ENCODE assay signal across 30 cellular contexts in genomic region chr11:68938816-68939582, GRCh38. TPM values are rescaled to one million over a fixed set of nuclear protein-coding genes. Genes with fewer than 3 reads are reported as not detected.
DNase-seq lines count a peak whose midpoint lies in the region; ATAC-seq and TF ChIP-seq lines count a peak whose summit lies in the region.
"Had no signal": no experiment of that assay in that cellular context is flagged by ENCODE, and none has a peak within 500 bp of the region (broad histone marks: within the 10 kb centered on the region; RNA-seq: fewer than 3 reads in every experiment).

No MANE protein-coding gene starts in this region.

- H3K27ac ChIP-seq in spleen, result no peak overlapping the region

- peaks cover 0 to 83% (median 63%) of the 10 kb centered on the region in 6 donors for H3K36me3 ChIP-seq in spleen

- H3K9me3 Mint-ChIP-seq in activated CD8-positive, alpha-beta memory T cell treated with anti-CD3 and anti-CD28 coated beads, Interleukin-2, amount 10 ng/mL, durations not matched to agents 7 days and 5 days (ENCODE audit: low read depth), result no peaks in the 10 kb centered on the region
- H3K9me3 Mint-ChIP-seq in type B pancreatic cell, result no peaks in the 10 kb centered on the region
- H3K9me3 Mint-ChIP-seq: activated naive CD4-positive, alpha-beta T cell treated with anti-CD3 and anti-CD28 coated beads, Interleukin-2, amount 50 U/mL, for 24 hours; CD8-positive, alpha-beta memory T cell; stimulated activated memory B cell treated with anti-CD40 and anti-IgM and Interleukin-4, amounts not matched to agents 10 μg/mL and 1 μg/mL and 100 μg/mL, for 72 hours had no signal

- no peak overlapping the region for H3K4me3 ChIP-seq in spleen
- H3K4me3 ChIP-seq: smooth muscle cell had no signal

- ATAC-seq in activated CD8-positive, alpha-beta memory T cell treated with anti-CD3 and anti-CD28 coated beads, Interleukin-2, amount 10 ng/mL, durations not matched to agents 7 days and 5 days, result no peak
- no peak for ATAC-seq in GM19328 (IDR thresholded peaks at IDR 0.05; ENCODE audit: unreplicated experiment)
- ATAC-seq in GM19455 (IDR thresholded peaks at IDR 0.05; ENCODE audit: unreplicated experiment), result no peak
- ATAC-seq: activated CD4-positive, alpha-beta T cell treated with anti-CD3 and anti-CD28 coated beads for 36 hours; stimulated activated memory B cell treated with anti-CD40 and anti-IgM and Interleukin-4, amounts not matched to agents 10 μg/mL and 1 μg/mL and 100 μg/mL, for 72 hours had no signal

- intact Hi-C loops in spleen (cut with DNase I; ENCODE audit: low total_unique reads), result no loop called here

- 83 to 94% (median 85%) methylated on average over 13 to 17 of the region's 17 CpGs for WGBS in spleen, 5 donors

- no peaks in the 10 kb centered on the region for H3K27me3 Mint-ChIP-seq in activated CD8-positive, alpha-beta memory T cell treated with anti-CD3 and anti-CD28 coated beads, Interleukin-2, amount 10 ng/mL, durations not matched to agents 7 days and 5 days
- no peaks in the 10 kb centered on the region for H3K27me3 Mint-ChIP-seq in type B pancreatic cell
- H3K27me3 Mint-ChIP-seq: activated CD4-positive, alpha-beta T cell treated with anti-CD3 and anti-CD28 coated beads for 36 hours; activated naive CD4-positive, alpha-beta T cell treated with anti-CD3 and anti-CD28 coated beads, Interleukin-2, amount 50 U/mL, for 24 hours; CD8-positive, alpha-beta memory T cell; stimulated activated memory B cell treated with anti-CD40 and anti-IgM and Interleukin-4, amounts not matched to agents 10 μg/mL and 1 μg/mL and 100 μg/mL, for 72 hours had no signal

- TF ChIP-seq CTCF in spleen (IDR thresholded peaks at IDR 0.05 in 8 of 11, conservative IDR thresholded peaks at IDR 0.05 in 3 of 11) (no peak), type B pancreatic cell (conservative IDR thresholded peaks at IDR 0.05) (no peak)

- H3K36me3 Mint-ChIP-seq in activated CD8-positive, alpha-beta memory T cell treated with anti-CD3 and anti-CD28 coated beads, Interleukin-2, amount 10 ng/mL, durations not matched to agents 7 days and 5 days, result peaks cover 7% of the 10 kb centered on the region
- peaks cover 3% of the 10 kb centered on the region for H3K36me3 Mint-ChIP-seq in type B pancreatic cell

- H3K4me1 ChIP-seq in spleen, result no peaks in the 10 kb centered on the region

- H3K27me3 ChIP-seq in spleen (replicated peaks in 1 of 7), result no peaks in the 10 kb centered on the region

- CTCF ChIA-PET in activated CD8-positive, alpha-beta memory T cell treated with anti-CD3 and anti-CD28 coated beads, Interleukin-2, amount 10 ng/mL, durations not matched to agents 7 days and 5 days (lab: Charles Lee), result interaction anchor here (1.7 kb wide), 1 partner anchor 13 kb away, joined by 4 read pairs; no protein-coding TSS in a partner anchor

- no peak for TF ChIP-seq POLR2A in spleen (IDR thresholded peaks at IDR 0.05)

- peak overlapping the region; percentile 32 for H3K27ac Mint-ChIP-seq in activated CD8-positive, alpha-beta memory T cell treated with anti-CD3 and anti-CD28 coated beads, Interleukin-2, amount 10 ng/mL, durations not matched to agents 7 days and 5 days
- H3K27ac Mint-ChIP-seq in type B pancreatic cell, result no peak overlapping the region
- H3K27ac Mint-ChIP-seq: activated CD4-positive, alpha-beta T cell treated with anti-CD3 and anti-CD28 coated beads for 36 hours; activated naive CD4-positive, alpha-beta T cell treated with anti-CD3 and anti-CD28 coated beads, Interleukin-2, amount 50 U/mL, for 24 hours; stimulated activated memory B cell treated with anti-CD40 and anti-IgM and Interleukin-4, amounts not matched to agents 10 μg/mL and 1 μg/mL and 100 μg/mL, for 72 hours had no signal

- no peak for DNase-seq in activated CD8-positive, alpha-beta memory T cell treated with anti-CD3 and anti-CD28 coated beads, Interleukin-2, amount 10 ng/mL, durations not matched to agents 7 days and 5 days
- no peak for DNase-seq in activated CD8-positive, alpha-beta memory T cell treated with anti-CD3 and anti-CD28 coated beads, Interleukin-2, amount 50 U/mL, for 4 hours
- DNase-seq in EL, result peak; percentile 11
- peak; percentile 61 for DNase-seq in cerebellar cortex (ENCODE audit: low spot score)
- DNase-seq in spleen, result peak; percentile 41
- DNase-seq in type B pancreatic cell (ENCODE audit: extremely low spot score, unreplicated experiment), result no peak
- DNase-seq: activated CD4-positive, alpha-beta T cell treated with anti-CD3 and anti-CD28 coated beads for 36 hours; AML-193; anterior cingulate cortex; CD8-positive, alpha-beta memory T cell; DMS53; glutamatergic neuron; NCI-H1092; NCI-H1930; NCI-H526; stimulated activated CD4-positive, alpha-beta T cell treated with anti-CD3 and anti-CD28 coated beads, Interleukin-2, amount 100 ng/mL, for 48 hours had no signal

- H3K4me1 Mint-ChIP-seq in activated CD8-positive, alpha-beta memory T cell treated with anti-CD3 and anti-CD28 coated beads, Interleukin-2, amount 10 ng/mL, durations not matched to agents 7 days and 5 days, result no peaks in the 10 kb centered on the region
- H3K4me1 Mint-ChIP-seq in type B pancreatic cell (ENCODE audit: unreplicated experiment), result peaks cover 5% of the 10 kb centered on the region
- H3K4me1 Mint-ChIP-seq: activated CD4-positive, alpha-beta T cell treated with anti-CD3 and anti-CD28 coated beads for 36 hours; activated naive CD4-positive, alpha-beta T cell treated with anti-CD3 and anti-CD28 coated beads, Interleukin-2, amount 50 U/mL, for 24 hours; CD8-positive, alpha-beta memory T cell had no signal

- H3K4me3 Mint-ChIP-seq in activated CD8-positive, alpha-beta memory T cell treated with anti-CD3 and anti-CD28 coated beads, Interleukin-2, amount 10 ng/mL, durations not matched to agents 7 days and 5 days, result no peak overlapping the region
- H3K4me3 Mint-ChIP-seq in type B pancreatic cell, result no peak overlapping the region
- H3K4me3 Mint-ChIP-seq: activated CD4-positive, alpha-beta T cell treated with anti-CD3 and anti-CD28 coated beads for 36 hours; activated naive CD4-positive, alpha-beta T cell treated with anti-CD3 and anti-CD28 coated beads, Interleukin-2, amount 50 U/mL, for 24 hours; CD8-positive, alpha-beta memory T cell; stimulated activated memory B cell treated with anti-CD40 and anti-IgM and Interleukin-4, amounts not matched to agents 10 μg/mL and 1 μg/mL and 100 μg/mL, for 72 hours had no signal

- H3K9me3 ChIP-seq in spleen, result no peaks in the 10 kb centered on the region

RNA-seq across cellular contexts. Expression of gene IGHMBP2, which starts 35.3 kb away (rescaled TPM):
- 10 to 100 TPM; 27.3 to 27.7 TPM for total RNA-seq in activated CD8-positive, alpha-beta memory T cell treated with anti-CD3 and anti-CD28 coated beads, Interleukin-2, amount 10 ng/mL, durations not matched to agents 7 days and 5 days
- 10 to 100 TPM; 15.6 to 31.6 (median 25.3) TPM for total RNA-seq in spleen
- 10 to 100 TPM in 2 of 3 donors, 1 to 10 TPM in 1; 8.2 to 24.1 (median 21.7) TPM for polyA plus RNA-seq in spleen
- 23.6 and 28.8 TPM in 2 replicates for total RNA-seq in type B pancreatic cell (ENCODE audit: low replicate concordance)

RNA-seq across cellular contexts. Expression of gene MRPL21, which starts 35.4 kb away (rescaled TPM):
- 10 to 100 TPM; 56.6 to 70.2 TPM for total RNA-seq in activated CD8-positive, alpha-beta memory T cell treated with anti-CD3 and anti-CD28 coated beads, Interleukin-2, amount 10 ng/mL, durations not matched to agents 7 days and 5 days
- 10 to 100 TPM; 11.2 to 37.4 (median 32.9) TPM for total RNA-seq in spleen
- 10 to 100 TPM; 50.5 to 81.0 (median 62.2) TPM for polyA plus RNA-seq in spleen
- 60.2 and 67.0 TPM in 2 replicates for total RNA-seq in type B pancreatic cell (ENCODE audit: low replicate concordance)

RNA-seq across cellular contexts. Expression of gene MRGPRD, which starts 41.8 kb away (rescaled TPM):
- not detected for total RNA-seq in activated CD8-positive, alpha-beta memory T cell treated with anti-CD3 and anti-CD28 coated beads, Interleukin-2, amount 10 ng/mL, durations not matched to agents 7 days and 5 days
- total RNA-seq in spleen, result not detected
- not detected for polyA plus RNA-seq in spleen
- not detected in 2 replicates for total RNA-seq in type B pancreatic cell (ENCODE audit: low replicate concordance)
- total RNA-seq: A172; activated CD4-positive, alpha-beta T cell treated with anti-CD3 and anti-CD28 coated beads for 36 hours; activated CD8-positive, alpha-beta memory T cell treated with anti-CD3 and anti-CD28 coated beads for 36 hours; CD8-positive, alpha-beta memory T cell; dermis microvascular lymphatic vessel endothelial cell; H4; kidney epithelial cell; LHCN-M2; lung microvascular endothelial cell; RPMI7951; smooth muscle cell; T-helper 1 cell treated with Interleukin-12 subunit alpha and Interleukin-12 subunit beta and Interleukin-4 antibody, amounts not matched to agents 30 ng/mL and 1 ng/mL, for 36 hours had no signal
- polyA plus RNA-seq: CD8-positive, alpha-beta memory T cell; smooth muscle cell had no signal

Comparison
In these comparisons a context has a peak if more than half of its experiments do, and no peak if none do; other contexts are left out.
1. DNase-seq: peak in EL (single experiment), cerebellar cortex (single experiment) and spleen (single experiment); none in activated CD8-positive, alpha-beta memory T cell treated with anti-CD3 and anti-CD28 coated beads, Interleukin-2, amount 10 ng/mL, durations not matched to agents 7 days and 5 days (single experiment), activated CD8-positive, alpha-beta memory T cell treated with anti-CD3 and anti-CD28 coated beads, Interleukin-2, amount 50 U/mL, for 4 hours (single experiment) and type B pancreatic cell (single experiment).